In the genomic region with DNA sequence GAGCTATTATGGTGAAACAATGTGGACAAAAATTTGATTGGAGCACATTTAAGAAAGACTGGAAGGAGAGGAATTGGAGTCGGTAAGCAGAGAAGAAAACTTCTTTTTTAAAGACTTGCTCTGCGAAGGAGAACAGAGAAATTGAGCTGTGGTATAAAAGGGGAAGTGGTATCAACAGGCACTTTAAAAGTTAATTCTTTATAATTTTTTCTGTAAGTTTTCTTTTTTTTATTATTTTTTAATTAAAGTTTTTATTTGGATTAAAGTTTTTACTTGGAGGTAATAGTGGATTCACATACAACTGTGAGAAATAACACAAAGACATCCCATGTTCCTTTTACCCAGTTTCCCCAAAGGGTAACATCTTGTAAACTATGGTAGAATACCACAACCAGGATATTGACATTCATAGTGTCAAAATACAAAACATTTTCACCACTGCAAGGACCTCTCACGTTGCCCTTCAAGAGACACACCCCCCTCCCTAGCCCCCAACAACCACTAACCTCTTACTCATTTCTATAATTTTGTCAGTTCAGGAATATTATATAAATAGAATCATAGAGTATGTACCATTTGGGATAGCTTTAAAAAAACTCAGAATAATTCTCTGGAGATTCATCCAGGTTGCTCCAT, we compare ENCODE assay signal across 16 cellular contexts. TPM values are rescaled to one million over a fixed set of nuclear protein-coding genes. Genes with fewer than 3 reads are reported as not detected.
A peak's percentile ranks its signal among the peaks of the same experiment; 100 is the strongest.
DNase-seq lines count a peak whose midpoint lies in the region; ATAC-seq and TF ChIP-seq lines count a peak whose summit lies in the region.
"Had no signal": no experiment of that assay in that cellular context is flagged by ENCODE, and none has a peak within 500 bp of the region (broad histone marks: within the 10 kb centered on the region; RNA-seq: fewer than 3 reads in every experiment).

No MANE protein-coding gene starts in this region.

- no peaks in the 10 kb centered on the region for H3K36me3 ChIP-seq in mucosa of descending colon (ENCODE audit: low read depth)
- H3K36me3 ChIP-seq: adrenal gland, neutrophil had no signal

- peak; percentile 50 for DNase-seq in NOMO-1 treated with dmso at 0.1 percent for 144 hours (lab: John Stamatoyannopoulos, UW; ENCODE audit: unreplicated experiment)
- DNase-seq in natural killer cell, result no peak
- DNase-seq in mucosa of descending colon, result no peak
- DNase-seq in activated T-helper 1 cell treated with anti-CD3 and anti-CD28 coated beads, Interleukin-12 subunit alpha, Interleukin-12 subunit beta, Interleukin-2, Interleukin-4 antibody, amounts not matched to agents 30 ng/mL and 10 ng/mL and 1 ng/mL, durations not matched to agents 14 hours and 24 hours and 36 hours (ENCODE audit: low spot score), result no peak
- DNase-seq: adrenal gland; CD4-positive, CD25-positive, alpha-beta regulatory T cell; cortex of kidney; NCI-H1092; stimulated activated naive CD8-positive, alpha-beta T cell treated with anti-CD3 and anti-CD28 coated beads, Interleukin-15, amount 100 ng/mL, for 72 hours had no signal

- H3K4me3 Mint-ChIP-seq in natural killer cell, result peak overlapping the region; percentile 64
- H3K4me3 Mint-ChIP-seq in activated T-helper 1 cell treated with anti-CD3 and anti-CD28 coated beads, Interleukin-12 subunit alpha, Interleukin-12 subunit beta, Interleukin-2, Interleukin-4 antibody, amounts not matched to agents 30 ng/mL and 10 ng/mL and 1 ng/mL, durations not matched to agents 14 hours and 24 hours and 36 hours, result no peak overlapping the region
- H3K4me3 Mint-ChIP-seq: CD4-positive, CD25-positive, alpha-beta regulatory T cell; stimulated activated naive CD8-positive, alpha-beta T cell treated with anti-CD3 and anti-CD28 coated beads, Interleukin-15, amount 100 ng/mL, for 72 hours had no signal

- no peaks in the 10 kb centered on the region for H3K36me3 Mint-ChIP-seq in natural killer cell
- H3K36me3 Mint-ChIP-seq in activated T-helper 1 cell treated with anti-CD3 and anti-CD28 coated beads, Interleukin-12 subunit alpha, Interleukin-12 subunit beta, Interleukin-2, Interleukin-4 antibody, amounts not matched to agents 30 ng/mL and 10 ng/mL and 1 ng/mL, durations not matched to agents 14 hours and 24 hours and 36 hours (ENCODE audit: low read depth), result peaks cover 4% of the 10 kb centered on the region
- H3K36me3 Mint-ChIP-seq: CD4-positive, CD25-positive, alpha-beta regulatory T cell had no signal

- no peaks in the 10 kb centered on the region for H3K9me3 ChIP-seq in mucosa of descending colon
- H3K9me3 ChIP-seq: adrenal gland, neutrophil had no signal

- TF ChIP-seq CTCF in natural killer cell (IDR thresholded peaks at IDR 0.05) (no peak), mucosa of descending colon (IDR thresholded peaks at IDR 0.05) (no peak)

- peak; percentile 65 for ATAC-seq in GM18858 (IDR thresholded peaks at IDR 0.05; ENCODE audit: unreplicated experiment)
- ATAC-seq in HG02981 (IDR thresholded peaks at IDR 0.05; ENCODE audit: unreplicated experiment), result peak; percentile 83
- ATAC-seq in natural killer cell, result peak in 2 of 3 donors; percentile 32 to 52
- ATAC-seq in mucosa of descending colon, result no peak
- no peak for ATAC-seq in HG02763 (IDR thresholded peaks at IDR 0.05; ENCODE audit: unreplicated experiment)
- ATAC-seq: activated CD4-positive, CD25-positive, alpha-beta regulatory T cell treated with anti-CD3 and anti-CD28 coated beads, Interleukin-2, amount 50 U/mL, for 24 hours; stimulated activated naive CD8-positive, alpha-beta T cell treated with anti-CD3 and anti-CD28 coated beads, Interleukin-15, amount 100 ng/mL, for 72 hours had no signal

- intact Hi-C loops in natural killer cell (cut with micrococcal nuclease), result no loop called here
- intact Hi-C loops in mucosa of descending colon (cut with DNase I, micrococcal nuclease), result no loop called here
- intact Hi-C loops in activated T-helper 1 cell treated with anti-CD3 and anti-CD28 coated beads, Interleukin-12 subunit alpha, Interleukin-12 subunit beta, Interleukin-2, Interleukin-4 antibody, amounts not matched to agents 30 ng/mL and 10 ng/mL and 1 ng/mL, durations not matched to agents 14 hours and 24 hours and 36 hours (cut with micrococcal nuclease), result no loop called here

- H3K4me3 ChIP-seq in mucosa of descending colon, result no peak overlapping the region
- H3K4me3 ChIP-seq: adrenal gland had no signal

- H3K27ac Mint-ChIP-seq in natural killer cell, result peak overlapping the region; percentile 85 to 86
- H3K27ac Mint-ChIP-seq in activated T-helper 1 cell treated with anti-CD3 and anti-CD28 coated beads, Interleukin-12 subunit alpha, Interleukin-12 subunit beta, Interleukin-2, Interleukin-4 antibody, amounts not matched to agents 30 ng/mL and 10 ng/mL and 1 ng/mL, durations not matched to agents 14 hours and 24 hours and 36 hours, result no peak overlapping the region
- H3K27ac Mint-ChIP-seq: stimulated activated naive CD8-positive, alpha-beta T cell treated with anti-CD3 and anti-CD28 coated beads, Interleukin-15, amount 100 ng/mL, for 72 hours had no signal

- no peaks in the 10 kb centered on the region for H3K4me1 ChIP-seq in mucosa of descending colon (ENCODE audit: low read depth)
- H3K4me1 ChIP-seq: adrenal gland had no signal

- H3K9me3 Mint-ChIP-seq in natural killer cell, result peaks cover 2 to 4% of the 10 kb centered on the region in 2 donors
- H3K9me3 Mint-ChIP-seq in activated T-helper 1 cell treated with anti-CD3 and anti-CD28 coated beads, Interleukin-12 subunit alpha, Interleukin-12 subunit beta, Interleukin-2, Interleukin-4 antibody, amounts not matched to agents 30 ng/mL and 10 ng/mL and 1 ng/mL, durations not matched to agents 14 hours and 24 hours and 36 hours, result no peaks in the 10 kb centered on the region
- H3K9me3 Mint-ChIP-seq: stimulated activated naive CD8-positive, alpha-beta T cell treated with anti-CD3 and anti-CD28 coated beads, Interleukin-15, amount 100 ng/mL, for 72 hours had no signal

- H3K4me1 Mint-ChIP-seq in natural killer cell, result peaks cover 60 to 71% of the 10 kb centered on the region in 2 donors
- peaks cover 21% of the 10 kb centered on the region for H3K4me1 Mint-ChIP-seq in activated T-helper 1 cell treated with anti-CD3 and anti-CD28 coated beads, Interleukin-12 subunit alpha, Interleukin-12 subunit beta, Interleukin-2, Interleukin-4 antibody, amounts not matched to agents 30 ng/mL and 10 ng/mL and 1 ng/mL, durations not matched to agents 14 hours and 24 hours and 36 hours (ENCODE audit: low read depth)
- H3K4me1 Mint-ChIP-seq: stimulated activated naive CD8-positive, alpha-beta T cell treated with anti-CD3 and anti-CD28 coated beads, Interleukin-15, amount 100 ng/mL, for 72 hours had no signal

- H3K27me3 Mint-ChIP-seq in natural killer cell (ENCODE audit: low read depth in 2 of 2), result no peaks in the 10 kb centered on the region
- H3K27me3 Mint-ChIP-seq in activated T-helper 1 cell treated with anti-CD3 and anti-CD28 coated beads, Interleukin-12 subunit alpha, Interleukin-12 subunit beta, Interleukin-2, Interleukin-4 antibody, amounts not matched to agents 30 ng/mL and 10 ng/mL and 1 ng/mL, durations not matched to agents 14 hours and 24 hours and 36 hours (ENCODE audit: insufficient read depth), result peaks cover 43% of the 10 kb centered on the region

RNA-seq across cellular contexts. Expression of gene XIRP1, which starts 33.8 kb away (rescaled TPM):
- total RNA-seq in natural killer cell, result under 1 TPM; 0.14 to 0.40 (median 0.24) TPM
- total RNA-seq in mucosa of descending colon, result under 1 TPM in 1 of 3 donors, not detected in 2; 0.31 TPM
- total RNA-seq in activated T-helper 1 cell treated with anti-CD3 and anti-CD28 coated beads, Interleukin-12 subunit alpha, Interleukin-12 subunit beta, Interleukin-2, Interleukin-4 antibody, amounts not matched to agents 30 ng/mL and 10 ng/mL and 1 ng/mL, durations not matched to agents 14 hours and 24 hours and 36 hours, result 2.4 and 3.0 TPM in 2 replicates
- total RNA-seq: CD4-positive, CD25-positive, alpha-beta regulatory T cell; fibroblast of lung; lung microvascular endothelial cell had no signal

RNA-seq across cellular contexts. Expression of gene CX3CR1, which starts 53.6 kb away (rescaled TPM):
- total RNA-seq in natural killer cell (100 to 1,000 TPM; 203 to 459 (median 405) TPM), mucosa of descending colon (under 1 TPM; 0.67 to 0.94 (median 0.70) TPM)
- 0.44 and 0.64 TPM in 2 replicates for total RNA-seq in activated T-helper 1 cell treated with anti-CD3 and anti-CD28 coated beads, Interleukin-12 subunit alpha, Interleukin-12 subunit beta, Interleukin-2, Interleukin-4 antibody, amounts not matched to agents 30 ng/mL and 10 ng/mL and 1 ng/mL, durations not matched to agents 14 hours and 24 hours and 36 hours
- total RNA-seq: lung microvascular endothelial cell had no signal

Comparison
In these comparisons a context has a peak if more than half of its experiments do, and no peak if none do; other contexts are left out.
1. ATAC-seq: peak in GM18858 (single experiment), HG02981 (single experiment) and natural killer cell (2 of 3); none in mucosa of descending colon (single experiment) and HG02763 (single experiment).
2. RNA of gene CX3CR1, which starts 53.6 kb away (total RNA-seq): 203 to 459 TPM in natural killer cell; 0.67 to 0.94 TPM in mucosa of descending colon and 0.44 to 0.64 TPM in activated T-helper 1 cell treated with anti-CD3 and anti-CD28 coated beads, Interleukin-12 subunit alpha, Interleukin-12 subunit beta, Interleukin-2, Interleukin-4 antibody, amounts not matched to agents 30 ng/mL and 10 ng/mL and 1 ng/mL, durations not matched to agents 14 hours and 24 hours and 36 hours; every median in the first group is over 100 times any median in the second.